In genomic region chr11:6660712-6661111, GRCh38 we compare ENCODE assay signal across 1 cellular context.
TF ChIP-seq lines count a peak whose summit lies in the region.

No MANE protein-coding gene starts in this region.

TF ChIP-seq in GM12878, 131 proteins besides CTCF, POLR2A, EP300 and RAD21:
- TF ChIP-seq TCF7 (IDR thresholded peaks at IDR 0.05; ENCODE audit: borderline replicate concordance), result no peak
- no peak for TF ChIP-seq IKZF1 (conservative IDR thresholded peaks at IDR 0.05)
- no peak for TF ChIP-seq SIN3A (IDR thresholded peaks at IDR 0.05; ENCODE audit: low read depth, low read length)
- no peak for TF ChIP-seq ASH2L (IDR thresholded peaks at IDR 0.05; ENCODE audit: borderline replicate concordance, low read depth)
- no peak for TF ChIP-seq NR2C2 (IDR thresholded peaks at IDR 0.05; ENCODE audit: borderline replicate concordance, control insufficient read depth, insufficient read length, low read depth)
- TF ChIP-seq CHD2 (IDR thresholded peaks at IDR 0.05; ENCODE audit: borderline replicate concordance, low read depth, low read length), result no peak
- TF ChIP-seq PAX5 (IDR thresholded peaks at IDR 0.05; ENCODE audit: borderline replicate concordance, low read depth, low read length), result no peak
- TF ChIP-seq MTA2 (IDR thresholded peaks at IDR 0.05; ENCODE audit: low read depth), result peak; percentile 59; the same call in 1 of the 2 replicates
- TF ChIP-seq FOS (IDR thresholded peaks at IDR 0.05; ENCODE audit: borderline replicate concordance, extremely low read depth, insufficient read length), result no peak
- no peak for TF ChIP-seq SRF (IDR thresholded peaks at IDR 0.05; ENCODE audit: low read depth in 2 of 2, low read length in 2 of 2)
- TF ChIP-seq GABPA (IDR thresholded peaks at IDR 0.05; ENCODE audit: low read depth), result no peak
- no peak for TF ChIP-seq REST (IDR thresholded peaks at IDR 0.05; ENCODE audit: low read depth, low read length)
- TF ChIP-seq BHLHE40 (IDR thresholded peaks at IDR 0.05; ENCODE audit: borderline replicate concordance in 1 of 2, low read depth in 2 of 2, low read length in 1 of 2), result no peak
- TF ChIP-seq IKZF2 (IDR thresholded peaks at IDR 0.05), result peak; percentile 29 to 31; a peak in 2 of 4 replicates
- peak; percentile 89 for TF ChIP-seq SPI1 (IDR thresholded peaks at IDR 0.05; ENCODE audit: borderline replicate concordance, insufficient read depth, low read depth, low read length)
- no peak for TF ChIP-seq TARDBP (IDR thresholded peaks at IDR 0.05; ENCODE audit: borderline replicate concordance)
- no peak for TF ChIP-seq MEF2A (IDR thresholded peaks at IDR 0.05; ENCODE audit: insufficient read depth, low read depth, low read length)
- no peak for TF ChIP-seq USF2 (IDR thresholded peaks at IDR 0.05; ENCODE audit: borderline replicate concordance, low read depth, low read length)
- no peak for TF ChIP-seq SP1 (IDR thresholded peaks at IDR 0.05; ENCODE audit: low read depth, low read length)
- TF ChIP-seq MYC (IDR thresholded peaks at IDR 0.05; ENCODE audit: insufficient read depth, insufficient read length, insufficient replicate concordance, low read length, severe bottlenecking), result no peak
- TF ChIP-seq RCOR1 (conservative IDR thresholded peaks at IDR 0.05; ENCODE audit: low read depth, low read length), result no peak
- no peak for TF ChIP-seq SREBF2 (IDR thresholded peaks at IDR 0.05; ENCODE audit: low read length)
- 0 out of 2 replicates have a peak, but pooled peaks have one; percentile 54 for TF ChIP-seq IRF4 (IDR thresholded peaks at IDR 0.05; ENCODE audit: low read depth, low read length)
- TF ChIP-seq POLR2AphosphoS2 (IDR thresholded peaks at IDR 0.05; ENCODE audit: low read depth, low read length), result no peak
- TF ChIP-seq ZBTB40 (IDR thresholded peaks at IDR 0.05; ENCODE audit: borderline replicate concordance), result no peak
- TF ChIP-seq, protein P1, sequence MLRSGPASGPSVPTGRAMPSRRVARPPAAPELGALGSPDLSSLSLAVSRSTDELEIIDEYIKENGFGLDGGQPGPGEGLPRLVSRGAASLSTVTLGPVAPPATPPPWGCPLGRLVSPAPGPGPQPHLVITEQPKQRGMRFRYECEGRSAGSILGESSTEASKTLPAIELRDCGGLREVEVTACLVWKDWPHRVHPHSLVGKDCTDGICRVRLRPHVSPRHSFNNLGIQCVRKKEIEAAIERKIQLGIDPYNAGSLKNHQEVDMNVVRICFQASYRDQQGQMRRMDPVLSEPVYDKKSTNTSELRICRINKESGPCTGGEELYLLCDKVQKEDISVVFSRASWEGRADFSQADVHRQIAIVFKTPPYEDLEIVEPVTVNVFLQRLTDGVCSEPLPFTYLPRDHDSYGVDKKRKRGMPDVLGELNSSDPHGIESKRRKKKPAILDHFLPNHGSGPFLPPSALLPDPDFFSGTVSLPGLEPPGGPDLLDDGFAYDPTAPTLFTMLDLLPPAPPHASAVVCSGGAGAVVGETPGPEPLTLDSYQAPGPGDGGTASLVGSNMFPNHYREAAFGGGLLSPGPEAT (IDR thresholded peaks at IDR 0.05; ENCODE audit: low read depth), result peak; percentile 29; the same call in 1 of the 2 replicates
- no peak for TF ChIP-seq SIX5 (IDR thresholded peaks at IDR 0.05; ENCODE audit: low read depth, low read length, severe bottlenecking)
- no peak for TF ChIP-seq NR2F1 (conservative IDR thresholded peaks at IDR 0.05)
- TF ChIP-seq NRF1 (conservative IDR thresholded peaks at IDR 0.05; ENCODE audit: low read depth, low read length), result no peak
- TF ChIP-seq ATF3 (IDR thresholded peaks at IDR 0.05; ENCODE audit: borderline replicate concordance, extremely low read depth, low read depth, low read length), result no peak
- TF ChIP-seq ZNF274 (IDR thresholded peaks at IDR 0.05; ENCODE audit: insufficient read depth, insufficient read length), result no peak
- TF ChIP-seq MAX (IDR thresholded peaks at IDR 0.05; ENCODE audit: low read depth, low read length), result no peak
- TF ChIP-seq CHD1 (IDR thresholded peaks at IDR 0.05; ENCODE audit: low read depth, low read length), result no peak
- TF ChIP-seq FOXK2 (IDR thresholded peaks at IDR 0.05), result no peak
- no peak for TF ChIP-seq RUNX3 (IDR thresholded peaks at IDR 0.05; ENCODE audit: low read length)
